ENCODE assay signal across 9 cellular contexts in the genomic region with DNA sequence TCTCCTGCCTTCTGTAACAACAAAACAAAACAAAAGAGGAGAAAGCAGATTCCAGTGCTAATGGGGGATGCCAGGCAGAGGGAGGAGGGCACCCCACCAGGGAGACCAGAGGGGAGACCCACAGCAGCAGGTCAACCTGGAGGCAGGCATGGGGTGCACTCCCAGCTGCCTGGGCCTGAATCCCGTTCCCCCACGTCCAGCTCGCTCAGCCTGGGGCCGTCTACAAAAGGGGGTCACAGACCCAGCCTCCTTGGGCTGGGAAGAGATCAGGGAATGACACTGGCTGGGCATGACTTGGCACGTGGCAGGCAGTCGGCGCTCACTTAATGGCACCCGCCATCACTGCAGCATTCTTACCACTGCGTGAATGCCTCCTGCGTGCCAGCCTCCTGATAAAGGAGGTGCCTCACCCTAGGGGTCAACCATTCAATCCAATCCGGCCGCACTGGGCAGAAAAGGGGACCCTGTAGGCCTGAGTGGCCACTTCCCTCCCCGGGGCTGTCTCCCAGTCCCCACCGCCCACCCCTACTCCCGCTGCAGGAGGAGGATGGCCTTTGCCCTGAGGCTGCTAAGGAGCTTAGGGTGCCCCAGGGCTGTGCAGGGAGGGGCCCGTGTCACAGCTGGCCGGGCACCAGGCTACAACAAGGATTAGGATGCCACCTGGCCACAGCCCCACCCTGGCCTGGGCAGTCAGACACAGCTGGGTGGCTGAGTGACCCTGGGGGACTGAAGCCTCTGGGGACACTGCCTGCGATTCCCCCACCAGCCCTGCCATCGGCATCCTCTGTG.
DNase-seq lines count a peak whose midpoint lies in the region; ATAC-seq, FAIRE-seq and TF ChIP-seq lines count a peak whose summit lies in the region.
"Had no signal": no experiment of that assay in that cellular context is flagged by ENCODE, and none has a peak within 500 bp of the region (broad histone marks: within the 10 kb centered on the region; RNA-seq: fewer than 3 reads in every experiment).

No MANE protein-coding gene starts in this region.

- ATAC-seq in GM18870 (IDR thresholded peaks at IDR 0.05; ENCODE audit: unreplicated experiment) (peak; percentile 30), HG02870 (IDR thresholded peaks at IDR 0.05; ENCODE audit: unreplicated experiment) (peak; percentile 7), pancreas (peak in 3 of 4 donors; percentile 4 to 15 (median 5))

- 71 to 77% methylated on average over 19 of the region's 19 CpGs for WGBS in pancreas, 2 donors

- DNase-seq in pancreas (peak in 2 of 6 donors; percentile 54 to 70), GM13977 (ENCODE audit: low spot score) (no peak), foreskin fibroblast (no peak), 8988T (no peak), NCI-H1694 (lab: John Stamatoyannopoulos, UW) (no peak)

- H3K9me3 ChIP-seq in pancreas = no peaks in the 10 kb centered on the region

- TF ChIP-seq CTCF in brain (conservative IDR thresholded peaks at IDR 0.05) = no peak
- no peak for TF ChIP-seq CTCF in pancreas (IDR thresholded peaks at IDR 0.05)
- no peak for TF ChIP-seq CTCF in GM13977 (IDR thresholded peaks at IDR 0.05; ENCODE audit: extremely low read depth, insufficient read depth, missing control alignments)
- TF ChIP-seq CTCF in foreskin fibroblast (IDR thresholded peaks at IDR 0.05; ENCODE audit: low read depth, low read length) = no peak

- peaks cover 31% of the 10 kb centered on the region for H3K4me1 Mint-ChIP-seq in brain

- in situ Hi-C loops in GM13977 (cut with MboI; ENCODE audit: low pct_unique_long_range_greater_than_20kb, low sequenced_read_pairs, unreplicated experiment) = no loop called here

- no peaks in the 10 kb centered on the region for H3K27me3 ChIP-seq in pancreas

- no peak for FAIRE-seq in pancreas (lab: Jason Lieb, UNC)

- H3K4me3 ChIP-seq in pancreas = no peak overlapping the region
- H3K4me3 ChIP-seq in foreskin fibroblast (ENCODE audit: low read depth in 1 of 2, low read length in 2 of 2) = no peak overlapping the region

- intact Hi-C loops in pancreas (cut with DNase I) = no loop called here

- H3K27me3 Mint-ChIP-seq in brain = no peaks in the 10 kb centered on the region

- H3K27ac Mint-ChIP-seq in brain = peak overlapping the region; percentile 46 to 94 (median 75)
- H3K27ac Mint-ChIP-seq: activated T-cell treated with anti-CD3 and anti-CD28 coated beads, Interleukin-2, amount 50 U/mL, for 72 hours had no signal

- H3K9me3 Mint-ChIP-seq in brain = peaks cover 0 to 3% (median 0%) of the 10 kb centered on the region in 5 experiments

- peaks cover 0 to 4% (median 0%) of the 10 kb centered on the region in 3 donors for H3K36me3 ChIP-seq in pancreas

- peak overlapping the region in 1 of 4 donors; percentile 15 for H3K27ac ChIP-seq in pancreas

- no peaks in the 10 kb centered on the region for H3K4me1 ChIP-seq in pancreas

- no peak overlapping the region for H3K4me3 Mint-ChIP-seq in brain

- H3K36me3 Mint-ChIP-seq in brain = peaks cover 54% of the 10 kb centered on the region
